ENCODE assay signal across 7 cellular contexts in genomic region chr5:39560730-39561129, GRCh38.
"Had no signal": no experiment of that assay in that cellular context is flagged by ENCODE, and none has a peak within 500 bp of the region (broad histone marks: within the 10 kb centered on the region; RNA-seq: fewer than 3 reads in every experiment).

No MANE protein-coding gene starts in this region.

- H3K9me3 Mint-ChIP-seq: H9 had no signal

- H3K4me1 Mint-ChIP-seq: H9 had no signal

- FAIRE-seq: K562 had no signal

- H3K4me3 Mint-ChIP-seq: H9 had no signal

- DNase-seq: GM23248, GOT3, H9, HCEC 1CT, IMR-90, KG1 had no signal

- ATAC-seq: K562 had no signal

- H3K27ac Mint-ChIP-seq: H9 had no signal
